In the genomic region with DNA sequence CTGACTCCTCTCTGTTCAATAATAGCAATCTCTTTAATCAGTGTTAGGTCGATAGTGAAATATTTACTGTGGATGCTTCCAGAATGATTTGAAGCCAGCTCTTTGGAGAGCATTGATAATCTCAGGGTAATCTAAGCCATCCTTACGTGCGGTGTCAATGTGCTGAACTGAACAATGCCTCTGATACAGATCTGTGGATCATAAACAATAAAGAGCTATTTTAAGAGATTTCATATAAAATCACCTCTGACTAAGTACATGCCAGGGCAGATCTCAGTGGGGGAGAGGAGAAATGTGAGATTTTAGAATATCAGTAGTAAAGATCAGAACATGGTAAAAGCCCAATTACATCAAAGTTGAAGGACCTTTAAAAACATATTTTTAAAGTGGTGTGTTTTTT, we compare ENCODE assay signal across 1 cellular context.
TF ChIP-seq lines count a peak whose summit lies in the region.

No MANE protein-coding gene starts in this region.

TF ChIP-seq in H1, 55 proteins besides CTCF, POLR2A, EP300 and RAD21 (continued from another document):
- TF ChIP-seq CBX8 (IDR thresholded peaks at IDR 0.05; ENCODE audit: borderline replicate concordance, low read depth, low read length) (no peak), KDM5A (IDR thresholded peaks at IDR 0.05; ENCODE audit: low read length) (no peak)
